Comparison of ENCODE assay signal across 1 cellular context in genomic region chr1:241637046-241637590, GRCh38.
TF ChIP-seq lines count a peak whose summit lies in the region.

No MANE protein-coding gene starts in this region.

TF ChIP-seq in HepG2, 621 proteins besides CTCF, POLR2A, EP300 and RAD21:
- TF ChIP-seq SP2 (CRISPR knock-in tag; IDR thresholded peaks at IDR 0.05): no peak
- TF ChIP-seq ZNF251 (CRISPR knock-in tag; IDR thresholded peaks at IDR 0.05): no peak
- no peak for TF ChIP-seq ZNF510 (CRISPR knock-in tag; IDR thresholded peaks at IDR 0.05; ENCODE audit: low read depth)
- TF ChIP-seq ZNF263 (CRISPR knock-in tag; IDR thresholded peaks at IDR 0.05): no peak
- TF ChIP-seq ZSCAN21 (CRISPR knock-in tag; IDR thresholded peaks at IDR 0.05; ENCODE audit: borderline replicate concordance): no peak
- no peak for TF ChIP-seq MTF1 (CRISPR knock-in tag; IDR thresholded peaks at IDR 0.05)
- no peak for TF ChIP-seq DMAP1 (CRISPR knock-in tag; IDR thresholded peaks at IDR 0.05)
- no peak for TF ChIP-seq BRD4 (CRISPR knock-in tag; IDR thresholded peaks at IDR 0.05)
